ENCODE assay signal across 17 cellular contexts in the genomic region with DNA sequence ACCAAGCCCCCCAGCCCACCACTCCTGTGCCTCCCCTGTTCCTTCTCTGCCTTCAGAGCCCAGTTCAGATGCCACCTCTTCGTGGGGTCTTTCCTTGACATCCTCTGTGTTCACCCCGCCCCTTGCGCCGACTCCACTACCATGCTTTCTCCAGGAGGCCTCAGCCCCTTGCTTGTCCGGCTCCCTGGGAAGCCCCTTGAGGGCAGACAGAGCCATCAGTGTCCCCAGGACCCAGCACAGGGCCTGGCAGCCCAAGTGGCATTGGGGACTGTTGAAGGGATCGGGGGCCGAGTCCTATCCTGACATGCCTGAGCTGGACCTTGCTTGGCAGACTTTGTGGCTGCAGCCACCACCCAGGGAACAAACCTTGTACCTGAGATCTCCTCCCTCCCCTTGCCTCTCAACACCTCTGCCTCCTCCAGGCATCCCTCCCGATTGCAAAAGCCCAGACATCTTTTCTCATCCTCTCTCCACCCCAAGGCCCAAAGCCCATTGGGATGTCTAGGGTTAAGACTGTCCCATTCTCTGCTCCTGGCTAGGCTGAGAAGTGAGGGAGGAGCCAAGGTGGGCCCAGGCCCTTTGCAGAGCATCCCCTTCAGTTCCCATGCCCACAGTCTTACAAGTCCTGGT. TPM values are rescaled to one million over a fixed set of nuclear protein-coding genes. Genes with fewer than 3 reads are reported as not detected.
DNase-seq lines count a peak whose midpoint lies in the region; ATAC-seq and TF ChIP-seq lines count a peak whose summit lies in the region.
"Had no signal": no experiment of that assay in that cellular context is flagged by ENCODE, and none has a peak within 500 bp of the region (broad histone marks: within the 10 kb centered on the region; RNA-seq: fewer than 3 reads in every experiment).

No MANE protein-coding gene starts in this region.

- H3K9me3 Mint-ChIP-seq in GM23338 (no peaks in the 10 kb centered on the region), T-cell (no peaks in the 10 kb centered on the region)
- no peaks in the 10 kb centered on the region for H3K9me3 Mint-ChIP-seq in central memory CD8-positive, alpha-beta T cell
- H3K9me3 Mint-ChIP-seq: CD8-positive, alpha-beta memory T cell had no signal

- no peak overlapping the region for H4K91ac ChIP-seq in neuronal stem cell (ENCODE audit: low read depth, low read length, poor library complexity)

- H3K27ac Mint-ChIP-seq in GM23338, result peak overlapping the region; percentile 30
- H3K27ac Mint-ChIP-seq in central memory CD8-positive, alpha-beta T cell (ENCODE audit: low read depth), result peak overlapping the region; percentile 2
- peak overlapping the region in 1 of 2 donors; percentile 64 for H3K27ac Mint-ChIP-seq in T-cell
- H3K27ac Mint-ChIP-seq: activated naive CD8-positive, alpha-beta T cell had no signal

- no peak overlapping the region for H2BK5ac ChIP-seq in neuronal stem cell (ENCODE audit: low read length)

- H2BK120ac ChIP-seq in neuronal stem cell (ENCODE audit: low read depth, low read length), result no peak overlapping the region

- intact Hi-C loops in prostate gland (cut with DNase I), result no loop called here

- H3K4me1 ChIP-seq in BLaER1 (peaks cover 54% of the 10 kb centered on the region), GM23338 (ENCODE audit: insufficient read depth) (peaks cover 16% of the 10 kb centered on the region), neuronal stem cell (ENCODE audit: control insufficient read depth in 2 of 2, insufficient read depth in 1 of 2, low read depth in 1 of 2, low read length in 2 of 2) (peaks cover 15 to 20% of the 10 kb centered on the region in 2 donors), prostate gland (replicated peaks) (no peaks in the 10 kb centered on the region)

- no peak overlapping the region for H4K8ac ChIP-seq in neuronal stem cell (ENCODE audit: low read depth, low read length)

- H3K4me3 ChIP-seq in BLaER1, result no peak overlapping the region
- H3K4me3 ChIP-seq in GM23338, result no peak overlapping the region
- H3K4me3 ChIP-seq in neuronal stem cell (ENCODE audit: low read length in 2 of 2), result no peak overlapping the region
- H3K4me3 ChIP-seq in prostate gland, result no peak overlapping the region
- H3K4me3 ChIP-seq: GM23248, mucosa of descending colon, SJCRH30, thoracic aorta had no signal

- H2AK5ac ChIP-seq in neuronal stem cell (ENCODE audit: low read depth, low read length), result peak overlapping the region; percentile 47

- no peak overlapping the region for H3K14ac ChIP-seq in neuronal stem cell (ENCODE audit: low read length)

- peaks cover 29% of the 10 kb centered on the region for H3K4me1 Mint-ChIP-seq in GM23338
- peaks cover 6% of the 10 kb centered on the region for H3K4me1 Mint-ChIP-seq in central memory CD8-positive, alpha-beta T cell
- H3K4me1 Mint-ChIP-seq in T-cell, result peaks cover 8 to 11% (median 9%) of the 10 kb centered on the region in 3 donors

- WGBS in neuronal stem cell (ENCODE audit: extremely low coverage in 2 of 2, insufficient read length in 2 of 2, insufficient replicate concordance in 1 of 2), 2 donors, result no CpG with 5 or more reads among the region's 8 CpGs
- 96% methylated on average over 8 of the region's 8 CpGs for WGBS in prostate gland

- no peak overlapping the region for H2BK12ac ChIP-seq in neuronal stem cell (ENCODE audit: low read length)

- H3K9me3 ChIP-seq in BLaER1, result no peaks in the 10 kb centered on the region
- no peaks in the 10 kb centered on the region for H3K9me3 ChIP-seq in neuronal stem cell (replicated peaks in 1 of 2; ENCODE audit: control insufficient read depth in 2 of 2, insufficient read depth in 1 of 2, low read depth in 1 of 2, low read length in 2 of 2)
- H3K9me3 ChIP-seq in prostate gland, result no peaks in the 10 kb centered on the region
- H3K9me3 ChIP-seq: mucosa of descending colon, SJCRH30, thoracic aorta had no signal

- ATAC-seq in GM23338 (no peak), T-cell (replicated peaks in 1 of 4) (no peak)
- ATAC-seq in central memory CD8-positive, alpha-beta T cell (replicated peaks; ENCODE audit: extremely low read depth, poor library complexity, severe bottlenecking), result no peak

- H3K9ac ChIP-seq in BLaER1 (peak overlapping the region; percentile 45; the same call in 1 of the 2 replicates), neuronal stem cell (ENCODE audit: low read depth, low read length, poor library complexity) (peak overlapping the region; percentile 1)
- H3K9ac ChIP-seq: GM23248 had no signal

- H3K4ac ChIP-seq in neuronal stem cell (ENCODE audit: low read length), result no peak overlapping the region

- peak overlapping the region; percentile 73 for H3K18ac ChIP-seq in neuronal stem cell (ENCODE audit: low read length)

- H2AFZ ChIP-seq in GM23338 (no peak overlapping the region), neuronal stem cell (ENCODE audit: low read length) (peak overlapping the region; percentile 79)
- H2AFZ ChIP-seq: GM23248 had no signal

- H3K27me3 Mint-ChIP-seq in GM23338 (ENCODE audit: insufficient read depth, low read depth, poor library complexity) (peaks cover 7% of the 10 kb centered on the region), T-cell (peaks cover 0 to 2% of the 10 kb centered on the region in 2 donors)
- H3K27me3 Mint-ChIP-seq in central memory CD8-positive, alpha-beta T cell, result no peaks in the 10 kb centered on the region
- H3K27me3 Mint-ChIP-seq: activated naive CD8-positive, alpha-beta T cell had no signal

- H3K4me3 Mint-ChIP-seq in GM23338 (no peak overlapping the region), T-cell (no peak overlapping the region)
- H3K4me3 Mint-ChIP-seq in central memory CD8-positive, alpha-beta T cell, result no peak overlapping the region
- H3K4me3 Mint-ChIP-seq: activated naive CD8-positive, alpha-beta T cell; CD8-positive, alpha-beta memory T cell had no signal

- POLR2A ChIA-PET in T-cell (lab: Charles Lee), result interaction anchor here in 1 of 2 donors (0.6 kb wide), 1 partner anchor 81 kb away, joined by 3 read pairs; no protein-coding TSS in a partner anchor

- TF ChIP-seq POLR2A in prostate gland (IDR thresholded peaks at IDR 0.05), result no peak

- H3K27me3 ChIP-seq in BLaER1, result no peaks in the 10 kb centered on the region
- no peaks in the 10 kb centered on the region for H3K27me3 ChIP-seq in GM23338 (ENCODE audit: insufficient read depth)
- H3K27me3 ChIP-seq in neuronal stem cell (ENCODE audit: control insufficient read depth in 3 of 3, insufficient read depth in 3 of 3, low read depth in 1 of 3, low read length in 3 of 3), result no peaks in the 10 kb centered on the region
- H3K27me3 ChIP-seq in prostate gland (replicated peaks; ENCODE audit: insufficient read depth), result no peaks in the 10 kb centered on the region
- H3K27me3 ChIP-seq: SJCRH30 had no signal

- H3K79me2 ChIP-seq in GM23338 (replicated peaks; ENCODE audit: insufficient read depth), result no peaks in the 10 kb centered on the region

- CTCF ChIA-PET in T-cell (lab: Charles Lee), result interaction anchor here in 1 of 2 donors (0.6 kb wide), 1 partner anchor 158 kb away, joined by 3 read pairs; no protein-coding TSS in a partner anchor

- H2BK15ac ChIP-seq in neuronal stem cell (ENCODE audit: low read length), result no peak overlapping the region

- H3K27ac ChIP-seq in BLaER1 (peak overlapping the region; percentile 74), GM23338 (ENCODE audit: low read depth) (no peak overlapping the region), neuronal stem cell (replicated peaks; ENCODE audit: low read length) (no peak overlapping the region), prostate gland (peak overlapping the region in 1 of 2 donors; percentile 1)
- H3K27ac ChIP-seq: GM23248, SJCRH30, thoracic aorta had no signal

- H3K36me3 Mint-ChIP-seq in GM23338 (ENCODE audit: low read depth) (peaks cover 2% of the 10 kb centered on the region; the same call in 1 of the 3 replicates), T-cell (no peaks in the 10 kb centered on the region)
- peaks cover 4% of the 10 kb centered on the region for H3K36me3 Mint-ChIP-seq in central memory CD8-positive, alpha-beta T cell (ENCODE audit: insufficient read depth)
- H3K36me3 Mint-ChIP-seq: activated naive CD8-positive, alpha-beta T cell; CD8-positive, alpha-beta memory T cell had no signal

- no peaks in the 10 kb centered on the region for H3K79me1 ChIP-seq in neuronal stem cell (ENCODE audit: low read depth, low read length)

- no peaks in the 10 kb centered on the region for H3F3A ChIP-seq in GM23338 (replicated peaks; ENCODE audit: low read depth)

- no peak for TF ChIP-seq CTCF in GM23338 (conservative IDR thresholded peaks at IDR 0.05; ENCODE audit: low read depth in 2 of 2)
- TF ChIP-seq CTCF in prostate gland (IDR thresholded peaks at IDR 0.05), result no peak

- DNase-seq in GM23338 (ENCODE audit: low spot score) (no peak), neuronal stem cell (ENCODE audit: low spot score) (no peak), T-cell (no peak), NCI-H2196 (lab: John Stamatoyannopoulos, UW; ENCODE audit: unreplicated experiment) (no peak), prostate gland (ENCODE audit: low spot score) (no peak)
- DNase-seq in central memory CD8-positive, alpha-beta T cell (ENCODE audit: low spot score in 2 of 2), result no peak
- DNase-seq: activated CD4-positive, CD25-positive, alpha-beta regulatory T cell; CD8-positive, alpha-beta memory T cell; NCI-H1092; SJCRH30 had no signal

- no peaks in the 10 kb centered on the region for H3K9me2 ChIP-seq in GM23338 (ENCODE audit: insufficient read depth)

- H4K20me1 ChIP-seq in BLaER1 (no peaks in the 10 kb centered on the region), GM23338 (replicated peaks; ENCODE audit: insufficient read depth) (no peaks in the 10 kb centered on the region)

- H3K36me3 ChIP-seq in BLaER1 (no peaks in the 10 kb centered on the region), GM23338 (ENCODE audit: insufficient read depth) (no peaks in the 10 kb centered on the region), neuronal stem cell (replicated peaks in 1 of 2; ENCODE audit: control insufficient read depth in 2 of 2, insufficient read depth in 2 of 2, low read length in 2 of 2) (peaks cover 0 to 1% of the 10 kb centered on the region in 2 donors), prostate gland (no peaks in the 10 kb centered on the region)
- H3K36me3 ChIP-seq: SJCRH30, thoracic aorta had no signal

- peak overlapping the region; percentile 80 for H3K4me2 ChIP-seq in BLaER1
- no peak overlapping the region for H3K4me2 ChIP-seq in GM23338
- no peak overlapping the region for H3K4me2 ChIP-seq in neuronal stem cell (ENCODE audit: insufficient read depth, low read length, poor library complexity, severe bottlenecking)

- no peak overlapping the region for H3K23ac ChIP-seq in neuronal stem cell (ENCODE audit: low read depth, low read length, poor library complexity)

RNA-seq across cellular contexts. Expression of a gene that starts 3.4 kb away (rescaled TPM):
- total RNA-seq in GM23338 (2014; rRNA removed; shearing (Covaris generic)), result 10.8 and 12.8 TPM in 2 replicates
- 2.3 and 2.6 TPM in 2 replicates for polyA plus RNA-seq in GM23338 (2016; fragmentation: Nextera tagmentation; extraction: Ambion mirVana)
- 2.4 TPM for polyA plus RNA-seq in neuronal stem cell (2013, experiment 1 of 2)
- 2.7 TPM for polyA plus RNA-seq in neuronal stem cell (2013, experiment 2 of 2)
- under 1 TPM in 1 of 5 donors, not detected in 4; 0.18 TPM for total RNA-seq in T-cell
- 1 to 10 TPM; 1.1 to 1.5 TPM for total RNA-seq in prostate gland
- total RNA-seq: activated CD8-positive, alpha-beta memory T cell treated with anti-CD3 and anti-CD28 coated beads for 36 hours; CD8-positive, alpha-beta memory T cell; GM23248; HT-29 had no signal
- polyA plus RNA-seq: CD8-positive, alpha-beta memory T cell; GM23248 had no signal

RNA-seq across cellular contexts. Expression of a gene that starts 30.1 kb away (rescaled TPM):
- 67.1 and 75.1 TPM in 2 replicates for total RNA-seq in GM23338 (2014; rRNA removed; shearing (Covaris generic))
- polyA plus RNA-seq in GM23338 (2016; fragmentation: Nextera tagmentation; extraction: Ambion mirVana), result 50.5 and 51.1 TPM in 2 replicates
- 50.7 TPM for polyA plus RNA-seq in neuronal stem cell (2013, experiment 1 of 2)
- 49.2 TPM for polyA plus RNA-seq in neuronal stem cell (2013, experiment 2 of 2)
- total RNA-seq in T-cell (10 to 100 TPM; 23.5 to 62.9 (median 58.3) TPM), prostate gland (10 to 100 TPM; 21.0 to 52.1 TPM)

RNA-seq across cellular contexts. Expression of a gene that starts 30.4 kb away (rescaled TPM):
- total RNA-seq in GM23338 (2014; rRNA removed; shearing (Covaris generic)), result 3.3 and 4.4 TPM in 2 replicates
- polyA plus RNA-seq in GM23338 (2016; fragmentation: Nextera tagmentation; extraction: Ambion mirVana), result 4.7 and 5.0 TPM in 2 replicates
- 3.3 TPM for polyA plus RNA-seq in neuronal stem cell (2013, experiment 1 of 2)
- 3.4 TPM for polyA plus RNA-seq in neuronal stem cell (2013, experiment 2 of 2)
- 10 to 100 TPM; 12.4 to 15.3 (median 13.9) TPM for total RNA-seq in T-cell
- 1 to 10 TPM; 3.3 to 3.6 TPM for total RNA-seq in prostate gland

RNA-seq across cellular contexts. Expression of a gene that starts 48.1 kb away (rescaled TPM):
- total RNA-seq in GM23338 (2014; rRNA removed; shearing (Covaris generic)), result 0.45 TPM in 1 of 2 replicates, not detected in the other
- 0.28 and 0.31 TPM in 2 replicates for polyA plus RNA-seq in GM23338 (2016; fragmentation: Nextera tagmentation; extraction: Ambion mirVana)
- 1.2 TPM for polyA plus RNA-seq in neuronal stem cell (2013, experiment 1 of 2)
- polyA plus RNA-seq in neuronal stem cell (2013, experiment 2 of 2), result 1.2 TPM
- total RNA-seq in T-cell, result 1 to 10 TPM in 2 of 5 donors, under 1 TPM in 3; 0.20 to 1.7 (median 0.88) TPM
- total RNA-seq in prostate gland, result under 1 TPM; 0.14 to 0.62 TPM
- total RNA-seq: GM23248, mucosa of descending colon had no signal
- polyA plus RNA-seq: CD8-positive, alpha-beta memory T cell; GM23248 had no signal

RNA-seq across cellular contexts. Expression of a gene that starts 54.5 kb away (rescaled TPM):
- 1,206 and 1,282 TPM in 2 replicates for total RNA-seq in GM23338 (2014; rRNA removed; shearing (Covaris generic))
- polyA plus RNA-seq in GM23338 (2016; fragmentation: Nextera tagmentation; extraction: Ambion mirVana), result 1,441 and 1,488 TPM in 2 replicates
- polyA plus RNA-seq in neuronal stem cell (2013, experiment 1 of 2), result 1,990 TPM
- polyA plus RNA-seq in neuronal stem cell (2013, experiment 2 of 2), result 1,985 TPM
- 100 to 1,000 TPM; 274 to 340 (median 307) TPM for total RNA-seq in T-cell
- 100 to 1,000 TPM; 325 to 406 TPM for total RNA-seq in prostate gland
